ENCODE assay signal across 2 cellular contexts in the genomic region with DNA sequence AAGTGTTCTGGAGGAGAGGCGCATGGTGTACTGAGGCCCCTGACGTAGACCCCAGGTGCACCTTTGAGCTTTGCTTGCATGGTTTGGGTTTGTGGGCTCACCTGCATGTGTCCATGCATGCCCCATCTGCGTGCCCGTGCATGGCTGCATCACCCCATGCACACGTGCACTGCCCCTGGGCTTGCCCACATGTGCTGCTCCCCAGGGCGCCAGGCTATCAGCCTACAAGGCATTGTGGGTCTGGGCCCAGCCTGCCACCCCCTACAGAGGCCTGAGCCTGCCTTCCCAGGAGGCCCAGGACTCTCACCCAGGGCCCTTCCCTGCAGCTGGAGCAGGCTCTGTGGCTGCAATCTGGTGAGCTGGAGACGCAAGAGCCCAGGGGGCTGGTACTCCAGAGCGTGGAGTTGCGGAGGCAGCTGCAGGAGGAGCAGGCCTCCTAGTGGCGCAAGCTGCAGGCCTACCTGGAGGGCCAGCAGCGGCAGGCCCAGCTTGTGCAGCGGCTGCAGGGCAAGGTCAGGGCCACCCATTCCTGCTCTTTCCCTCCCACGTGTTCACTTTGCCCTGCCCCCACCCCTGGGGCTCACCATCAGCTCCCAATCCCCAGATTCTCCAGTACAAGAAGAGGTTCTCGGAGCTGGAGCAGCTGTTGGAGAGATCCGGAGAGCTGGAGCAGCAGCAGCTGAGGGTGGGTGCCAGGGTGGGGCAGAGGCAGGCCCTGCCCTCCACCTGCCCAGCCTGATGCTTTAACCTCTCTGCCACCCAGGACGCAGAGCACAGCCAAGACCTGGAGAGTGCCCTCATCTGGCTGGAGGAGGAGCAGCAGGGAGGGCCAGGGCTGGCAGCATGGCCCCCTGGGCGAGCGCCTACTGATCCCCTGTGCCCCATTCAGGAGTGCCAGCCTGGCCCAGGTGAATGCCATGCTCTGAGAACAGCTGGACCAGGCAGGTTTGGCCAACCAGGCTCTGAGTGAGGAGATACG. TPM values are rescaled to one million over a fixed set of nuclear protein-coding genes. Genes with fewer than 3 reads are reported as not detected.
"Had no signal": no experiment of that assay in that cellular context is flagged by ENCODE, and none has a peak within 500 bp of the region (broad histone marks: within the 10 kb centered on the region; RNA-seq: fewer than 3 reads in every experiment).

No MANE protein-coding gene starts in this region.

RNA-seq across cellular contexts. Expression of a gene that starts 9.9 kb away (rescaled TPM):
- polyA plus RNA-seq: hepatocyte, SK-N-SH had no signal
